ENCODE assay signal across 19 cellular contexts in genomic region chr1:117127840-117128239, GRCh38. TPM values are rescaled to one million over a fixed set of nuclear protein-coding genes. Genes with fewer than 3 reads are reported as not detected.
A peak's percentile ranks its signal among the peaks of the same experiment; 100 is the strongest.
DNase-seq lines count a peak whose midpoint lies in the region; ATAC-seq, FAIRE-seq and TF ChIP-seq lines count a peak whose summit lies in the region.
"Had no signal": no experiment of that assay in that cellular context is flagged by ENCODE, and none has a peak within 500 bp of the region (broad histone marks: within the 10 kb centered on the region; RNA-seq: fewer than 3 reads in every experiment).

No MANE protein-coding gene starts in this region.

- H3K4me1 Mint-ChIP-seq in HFFc6 (ENCODE audit: low read depth) = peaks cover 17% of the 10 kb centered on the region
- H3K4me1 Mint-ChIP-seq: B cell had no signal

- no peaks in the 10 kb centered on the region; the same call in 1 of the 2 replicates for H3K27me3 Mint-ChIP-seq in HFFc6 (ENCODE audit: insufficient read depth)
- H3K27me3 Mint-ChIP-seq: central memory CD8-positive, alpha-beta T cell had no signal

- no peak overlapping the region for H3K9ac ChIP-seq in adipocyte (ENCODE audit: low read length)
- H3K9ac ChIP-seq: KMS-11 had no signal

- no peak for TF ChIP-seq CTCF in HFFc6 (IDR thresholded peaks at IDR 0.05)
- TF ChIP-seq CTCF in psoas muscle (IDR thresholded peaks at IDR 0.05) = no peak

- no peak overlapping the region for H3K4me3 Mint-ChIP-seq in HFFc6
- H3K4me3 Mint-ChIP-seq: activated CD8-positive, alpha-beta T cell treated with anti-CD3 and anti-CD28 coated beads for 36 hours; activated T-helper 1 cell treated with anti-CD3 and anti-CD28 coated beads, Interleukin-12 subunit alpha, Interleukin-12 subunit beta, Interleukin-2, Interleukin-4 antibody, amounts not matched to agents 30 ng/mL and 10 ng/mL and 1 ng/mL, durations not matched to agents 14 hours and 24 hours and 36 hours; B cell; central memory CD8-positive, alpha-beta T cell had no signal

- H3K4me1 ChIP-seq in adipocyte (ENCODE audit: control insufficient read depth, insufficient read depth, low read length) (peaks cover 7% of the 10 kb centered on the region), psoas muscle (peaks cover 17% of the 10 kb centered on the region)

- H3K27ac ChIP-seq in psoas muscle = no peak overlapping the region
- H3K27ac ChIP-seq: KMS-11, RWPE1, spleen, WERI-Rb-1 had no signal

- H3K4me3 ChIP-seq in adipocyte (ENCODE audit: low read length) (no peak overlapping the region), psoas muscle (no peak overlapping the region)
- H3K4me3 ChIP-seq: spleen had no signal

- H3K9me3 ChIP-seq in adipocyte (ENCODE audit: control insufficient read depth, low read length) (no peaks in the 10 kb centered on the region), psoas muscle (no peaks in the 10 kb centered on the region)
- H3K9me3 ChIP-seq: spleen had no signal

- no peaks in the 10 kb centered on the region for H3K36me3 Mint-ChIP-seq in HFFc6 (ENCODE audit: low read depth)

- no peaks in the 10 kb centered on the region for H3K9me3 Mint-ChIP-seq in HFFc6
- H3K9me3 Mint-ChIP-seq: activated CD8-positive, alpha-beta T cell treated with anti-CD3 and anti-CD28 coated beads for 36 hours; activated T-helper 1 cell treated with anti-CD3 and anti-CD28 coated beads, Interleukin-12 subunit alpha, Interleukin-12 subunit beta, Interleukin-2, Interleukin-4 antibody, amounts not matched to agents 30 ng/mL and 10 ng/mL and 1 ng/mL, durations not matched to agents 14 hours and 24 hours and 36 hours; central memory CD8-positive, alpha-beta T cell had no signal

- peak overlapping the region; percentile 57 for H3K27ac Mint-ChIP-seq in HFFc6
- H3K27ac Mint-ChIP-seq: activated CD8-positive, alpha-beta T cell treated with anti-CD3 and anti-CD28 coated beads for 36 hours; activated T-helper 1 cell treated with anti-CD3 and anti-CD28 coated beads, Interleukin-12 subunit alpha, Interleukin-12 subunit beta, Interleukin-2, Interleukin-4 antibody, amounts not matched to agents 30 ng/mL and 10 ng/mL and 1 ng/mL, durations not matched to agents 14 hours and 24 hours and 36 hours; B cell had no signal

- H3K36me3 ChIP-seq in adipocyte (ENCODE audit: control insufficient read depth, insufficient read depth, low read length, severe bottlenecking) (no peaks in the 10 kb centered on the region), psoas muscle (ENCODE audit: insufficient read depth in 1 of 2, low read depth in 1 of 2) (no peaks in the 10 kb centered on the region)
- H3K36me3 ChIP-seq: spleen, WERI-Rb-1 had no signal

- FAIRE-seq in GM12892 (lab: Jason Lieb, UNC) = no peak
- FAIRE-seq: D721Med had no signal

- DNase-seq in HFFc6 (no peak), adipocyte (ENCODE audit: low read depth) (peak; percentile 54), left ventricle myocardium superior (no peak), psoas muscle (no peak), GM12892 (ENCODE audit: insufficient read length) (no peak), NCI-H1105 treated with DMSO at 0.1 percent for 48 hours (lab: John Stamatoyannopoulos, UW) (no peak)
- DNase-seq: activated CD8-positive, alpha-beta T cell treated with anti-CD3 and anti-CD28 coated beads for 36 hours; effector memory CD4-positive, alpha-beta T cell; NCI-H1436; NCI-H226; spleen; WERI-Rb-1 had no signal

- TF ChIP-seq POLR2A in GM12892 (IDR thresholded peaks at IDR 0.05; ENCODE audit: low read depth, low read length) = no peak

- ATAC-seq in left ventricle myocardium superior (peak; percentile 39), psoas muscle (peak in 3 of 4 donors; percentile 62 to 75 (median 70)), HG03520 (IDR thresholded peaks at IDR 0.05; ENCODE audit: unreplicated experiment) (no peak)
- ATAC-seq: activated CD8-positive, alpha-beta T cell treated with anti-CD3 and anti-CD28 coated beads for 36 hours had no signal

- intact Hi-C loops in left ventricle myocardium superior (cut with micrococcal nuclease) = loop anchor here (10.0 kb wide), 1 partner anchor 63 kb away; the partner anchor contains the start of gene TTF2
- intact Hi-C loops in psoas muscle (cut with DNase I) = loop anchor here (1.0 to 5.0 kb wide), 3 partner anchors 57 to 154 kb away; no protein-coding TSS in a partner anchor

- H3K27me3 ChIP-seq in adipocyte (replicated peaks; ENCODE audit: control insufficient read depth, insufficient read depth, low read length) (peaks cover 4% of the 10 kb centered on the region), psoas muscle (ENCODE audit: insufficient read depth in 3 of 3, low read length in 2 of 3) (no peaks in the 10 kb centered on the region)

RNA-seq across cellular contexts. Expression of gene TRIM45, which starts 6.3 kb away (rescaled TPM):
- 1 to 10 TPM; 2.1 to 4.4 (median 3.6) TPM for total RNA-seq in HFFc6 (2021; fragmentation: NEBNext Ultra II Directional; extraction: Animal tissue kit (Norgen Biotek cat#: 25700))
- total RNA-seq in left ventricle myocardium superior (15.3 TPM), psoas muscle (10 to 100 TPM in 3 of 4 donors, 1 to 10 TPM in 1; 7.3 to 25.4 (median 13.2) TPM)
- polyA plus RNA-seq in psoas muscle = 10 to 100 TPM in 1 of 3 donors, 1 to 10 TPM in 2; 3.3 to 17.1 (median 8.4) TPM
- 1.4 TPM for polyA plus RNA-seq in GM12892 (2012; ENCODE audit: missing spikeins)
